In genomic region chr15:52678468-52679231, GRCh38 we compare ENCODE assay signal across 1 cellular context.
A peak's percentile ranks its signal among the peaks of the same experiment; 100 is the strongest.
TF ChIP-seq lines count a peak whose summit lies in the region.

No MANE protein-coding gene starts in this region.

TF ChIP-seq in HepG2, 621 proteins besides CTCF, POLR2A, EP300 and RAD21 (continued from another document and continues in another):
- peak; percentile 70; the same call in 1 of the 2 replicates for TF ChIP-seq ZNF280D (CRISPR knock-in tag; IDR thresholded peaks at IDR 0.05)
- 0 out of 2 replicates have a peak, but pooled peaks have one; percentile 21 for TF ChIP-seq FLYWCH1 (CRISPR knock-in tag; IDR thresholded peaks at IDR 0.05)
- peak; percentile 54; the same call in 1 of the 2 replicates for TF ChIP-seq KMT2B (CRISPR knock-in tag; IDR thresholded peaks at IDR 0.05)
- peak; percentile 82; the same call in 1 of the 2 replicates for TF ChIP-seq ZNF446 (CRISPR knock-in tag; IDR thresholded peaks at IDR 0.05)
- TF ChIP-seq, protein P1, sequence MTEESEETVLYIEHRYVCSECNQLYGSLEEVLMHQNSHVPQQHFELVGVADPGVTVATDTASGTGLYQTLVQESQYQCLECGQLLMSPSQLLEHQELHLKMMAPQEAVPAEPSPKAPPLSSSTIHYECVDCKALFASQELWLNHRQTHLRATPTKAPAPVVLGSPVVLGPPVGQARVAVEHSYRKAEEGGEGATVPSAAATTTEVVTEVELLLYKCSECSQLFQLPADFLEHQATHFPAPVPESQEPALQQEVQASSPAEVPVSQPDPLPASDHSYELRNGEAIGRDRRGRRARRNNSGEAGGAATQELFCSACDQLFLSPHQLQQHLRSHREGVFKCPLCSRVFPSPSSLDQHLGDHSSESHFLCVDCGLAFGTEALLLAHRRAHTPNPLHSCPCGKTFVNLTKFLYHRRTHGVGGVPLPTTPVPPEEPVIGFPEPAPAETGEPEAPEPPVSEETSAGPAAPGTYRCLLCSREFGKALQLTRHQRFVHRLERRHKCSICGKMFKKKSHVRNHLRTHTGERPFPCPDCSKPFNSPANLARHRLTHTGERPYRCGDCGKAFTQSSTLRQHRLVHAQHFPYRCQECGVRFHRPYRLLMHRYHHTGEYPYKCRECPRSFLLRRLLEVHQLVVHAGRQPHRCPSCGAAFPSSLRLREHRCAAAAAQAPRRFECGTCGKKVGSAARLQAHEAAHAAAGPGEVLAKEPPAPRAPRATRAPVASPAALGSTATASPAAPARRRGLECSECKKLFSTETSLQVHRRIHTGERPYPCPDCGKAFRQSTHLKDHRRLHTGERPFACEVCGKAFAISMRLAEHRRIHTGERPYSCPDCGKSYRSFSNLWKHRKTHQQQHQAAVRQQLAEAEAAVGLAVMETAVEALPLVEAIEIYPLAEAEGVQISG (CRISPR knock-in tag; IDR thresholded peaks at IDR 0.05), result peak; percentile 60; the same call in 1 of the 2 replicates
- TF ChIP-seq ETS1 (CRISPR knock-in tag; IDR thresholded peaks at IDR 0.05), result no peak
- 0 out of 2 replicates have a peak, but pooled peaks have one; percentile 63 for TF ChIP-seq NCOA1 (CRISPR knock-in tag; IDR thresholded peaks at IDR 0.05)
- peak; percentile 83 for TF ChIP-seq PHF21A (CRISPR knock-in tag; IDR thresholded peaks at IDR 0.05)
- peak; percentile 76; the same call in 1 of the 2 replicates for TF ChIP-seq ZFP36L1 (CRISPR knock-in tag; IDR thresholded peaks at IDR 0.05)
- TF ChIP-seq, protein P2, sequence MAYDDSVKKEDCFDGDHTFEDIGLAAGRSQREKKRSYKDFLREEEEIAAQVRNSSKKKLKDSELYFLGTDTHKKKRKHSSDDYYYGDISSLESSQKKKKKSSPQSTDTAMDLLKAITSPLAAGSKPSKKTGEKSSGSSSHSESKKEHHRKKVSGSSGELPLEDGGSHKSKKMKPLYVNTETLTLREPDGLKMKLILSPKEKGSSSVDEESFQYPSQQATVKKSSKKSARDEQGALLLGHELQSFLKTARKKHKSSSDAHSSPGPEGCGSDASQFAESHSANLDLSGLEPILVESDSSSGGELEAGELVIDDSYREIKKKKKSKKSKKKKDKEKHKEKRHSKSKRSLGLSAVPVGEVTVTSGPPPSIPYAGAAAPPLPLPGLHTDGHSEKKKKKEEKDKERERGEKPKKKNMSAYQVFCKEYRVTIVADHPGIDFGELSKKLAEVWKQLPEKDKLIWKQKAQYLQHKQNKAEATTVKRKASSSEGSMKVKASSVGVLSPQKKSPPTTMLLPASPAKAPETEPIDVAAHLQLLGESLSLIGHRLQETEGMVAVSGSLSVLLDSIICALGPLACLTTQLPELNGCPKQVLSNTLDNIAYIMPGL (CRISPR knock-in tag; IDR thresholded peaks at IDR 0.05; ENCODE audit: borderline replicate concordance in 1 of 2, low read depth in 1 of 2), result peak in 1 of 2 experiments; percentile 60; a peak in 2 of 4 replicates
- TF ChIP-seq, protein P3, sequence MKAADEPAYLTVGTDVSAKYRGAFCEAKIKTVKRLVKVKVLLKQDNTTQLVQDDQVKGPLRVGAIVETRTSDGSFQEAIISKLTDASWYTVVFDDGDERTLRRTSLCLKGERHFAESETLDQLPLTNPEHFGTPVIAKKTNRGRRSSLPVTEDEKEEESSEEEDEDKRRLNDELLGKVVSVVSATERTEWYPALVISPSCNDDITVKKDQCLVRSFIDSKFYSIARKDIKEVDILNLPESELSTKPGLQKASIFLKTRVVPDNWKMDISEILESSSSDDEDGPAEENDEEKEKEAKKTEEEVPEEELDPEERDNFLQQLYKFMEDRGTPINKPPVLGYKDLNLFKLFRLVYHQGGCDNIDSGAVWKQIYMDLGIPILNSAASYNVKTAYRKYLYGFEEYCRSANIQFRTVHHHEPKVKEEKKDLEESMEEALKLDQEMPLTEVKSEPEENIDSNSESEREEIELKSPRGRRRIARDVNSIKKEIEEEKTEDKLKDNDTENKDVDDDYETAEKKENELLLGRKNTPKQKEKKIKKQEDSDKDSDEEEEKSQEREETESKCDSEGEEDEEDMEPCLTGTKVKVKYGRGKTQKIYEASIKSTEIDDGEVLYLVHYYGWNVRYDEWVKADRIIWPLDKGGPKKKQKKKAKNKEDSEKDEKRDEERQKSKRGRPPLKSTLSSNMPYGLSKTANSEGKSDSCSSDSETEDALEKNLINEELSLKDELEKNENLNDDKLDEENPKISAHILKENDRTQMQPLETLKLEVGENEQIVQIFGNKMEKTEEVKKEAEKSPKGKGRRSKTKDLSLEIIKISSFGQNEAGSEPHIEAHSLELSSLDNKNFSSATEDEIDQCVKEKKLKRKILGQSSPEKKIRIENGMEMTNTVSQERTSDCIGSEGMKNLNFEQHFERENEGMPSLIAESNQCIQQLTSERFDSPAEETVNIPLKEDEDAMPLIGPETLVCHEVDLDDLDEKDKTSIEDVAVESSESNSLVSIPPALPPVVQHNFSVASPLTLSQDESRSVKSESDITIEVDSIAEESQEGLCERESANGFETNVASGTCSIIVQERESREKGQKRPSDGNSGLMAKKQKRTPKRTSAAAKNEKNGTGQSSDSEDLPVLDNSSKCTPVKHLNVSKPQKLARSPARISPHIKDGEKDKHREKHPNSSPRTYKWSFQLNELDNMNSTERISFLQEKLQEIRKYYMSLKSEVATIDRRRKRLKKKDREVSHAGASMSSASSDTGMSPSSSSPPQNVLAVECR (CRISPR knock-in tag; IDR thresholded peaks at IDR 0.05; ENCODE audit: borderline replicate concordance), result peak; percentile 89
- TF ChIP-seq SIX1 (CRISPR knock-in tag; IDR thresholded peaks at IDR 0.05; ENCODE audit: borderline replicate concordance), result peak; percentile 92
- peak; percentile 32; the same call in 1 of the 2 replicates for TF ChIP-seq ZNF790 (CRISPR knock-in tag; IDR thresholded peaks at IDR 0.05; ENCODE audit: borderline replicate concordance)
- 0 out of 3 replicates have a peak, but pooled peaks have one; percentile 6 for TF ChIP-seq MXI1 (IDR thresholded peaks at IDR 0.05; ENCODE audit: borderline replicate concordance, low read depth, low read length)
- 0 out of 2 replicates have a peak, but pooled peaks have one; percentile 20 for TF ChIP-seq ZNF350 (CRISPR knock-in tag; IDR thresholded peaks at IDR 0.05; ENCODE audit: borderline replicate concordance, low read depth)
- 0 out of 2 replicates have a peak, but pooled peaks have one; percentile 61 for TF ChIP-seq POGZ (CRISPR knock-in tag; IDR thresholded peaks at IDR 0.05)
- peak; percentile 90 for TF ChIP-seq RXRA (CRISPR knock-in tag; IDR thresholded peaks at IDR 0.05)
- TF ChIP-seq, protein P4, sequence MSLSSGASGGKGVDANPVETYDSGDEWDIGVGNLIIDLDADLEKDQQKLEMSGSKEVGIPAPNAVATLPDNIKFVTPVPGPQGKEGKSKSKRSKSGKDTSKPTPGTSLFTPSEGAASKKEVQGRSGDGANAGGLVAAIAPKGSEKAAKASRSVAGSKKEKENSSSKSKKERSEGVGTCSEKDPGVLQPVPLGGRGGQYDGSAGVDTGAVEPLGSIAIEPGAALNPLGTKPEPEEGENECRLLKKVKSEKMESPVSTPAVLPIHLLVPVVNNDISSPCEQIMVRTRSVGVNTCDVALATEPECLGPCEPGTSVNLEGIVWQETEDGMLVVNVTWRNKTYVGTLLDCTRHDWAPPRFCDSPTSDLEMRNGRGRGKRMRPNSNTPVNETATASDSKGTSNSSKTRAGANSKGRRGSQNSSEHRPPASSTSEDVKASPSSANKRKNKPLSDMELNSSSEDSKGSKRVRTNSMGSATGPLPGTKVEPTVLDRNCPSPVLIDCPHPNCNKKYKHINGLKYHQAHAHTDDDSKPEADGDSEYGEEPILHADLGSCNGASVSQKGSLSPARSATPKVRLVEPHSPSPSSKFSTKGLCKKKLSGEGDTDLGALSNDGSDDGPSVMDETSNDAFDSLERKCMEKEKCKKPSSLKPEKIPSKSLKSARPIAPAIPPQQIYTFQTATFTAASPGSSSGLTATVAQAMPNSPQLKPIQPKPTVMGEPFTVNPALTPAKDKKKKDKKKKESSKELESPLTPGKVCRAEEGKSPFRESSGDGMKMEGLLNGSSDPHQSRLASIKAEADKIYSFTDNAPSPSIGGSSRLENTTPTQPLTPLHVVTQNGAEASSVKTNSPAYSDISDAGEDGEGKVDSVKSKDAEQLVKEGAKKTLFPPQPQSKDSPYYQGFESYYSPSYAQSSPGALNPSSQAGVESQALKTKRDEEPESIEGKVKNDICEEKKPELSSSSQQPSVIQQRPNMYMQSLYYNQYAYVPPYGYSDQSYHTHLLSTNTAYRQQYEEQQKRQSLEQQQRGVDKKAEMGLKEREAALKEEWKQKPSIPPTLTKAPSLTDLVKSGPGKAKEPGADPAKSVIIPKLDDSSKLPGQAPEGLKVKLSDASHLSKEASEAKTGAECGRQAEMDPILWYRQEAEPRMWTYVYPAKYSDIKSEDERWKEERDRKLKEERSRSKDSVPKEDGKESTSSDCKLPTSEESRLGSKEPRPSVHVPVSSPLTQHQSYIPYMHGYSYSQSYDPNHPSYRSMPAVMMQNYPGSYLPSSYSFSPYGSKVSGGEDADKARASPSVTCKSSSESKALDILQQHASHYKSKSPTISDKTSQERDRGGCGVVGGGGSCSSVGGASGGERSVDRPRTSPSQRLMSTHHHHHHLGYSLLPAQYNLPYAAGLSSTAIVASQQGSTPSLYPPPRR (CRISPR knock-in tag; IDR thresholded peaks at IDR 0.05; ENCODE audit: borderline replicate concordance), result peak; percentile 56; the same call in 1 of the 2 replicates
- TF ChIP-seq TRIM24 (CRISPR knock-in tag; IDR thresholded peaks at IDR 0.05), result no peak
- TF ChIP-seq ZNF317 (CRISPR knock-in tag; IDR thresholded peaks at IDR 0.05), result peak; percentile 69
- peak; percentile 46; the same call in 1 of the 2 replicates for TF ChIP-seq SIX4 (CRISPR knock-in tag; IDR thresholded peaks at IDR 0.05)
- TF ChIP-seq AHDC1 (CRISPR knock-in tag; IDR thresholded peaks at IDR 0.05; ENCODE audit: borderline replicate concordance), result peak; percentile 60; the same call in 1 of the 2 replicates
- peak; percentile 39; the same call in 1 of the 2 replicates for TF ChIP-seq FOXK2 (IDR thresholded peaks at IDR 0.05)
- peak; percentile 51 for TF ChIP-seq ZNF292 (CRISPR knock-in tag; IDR thresholded peaks at IDR 0.05; ENCODE audit: borderline replicate concordance, low read depth)
- no peak for TF ChIP-seq NONO (IDR thresholded peaks at IDR 0.05)
- 0 out of 2 replicates have a peak, but pooled peaks have one; percentile 52 for TF ChIP-seq NONO (CRISPR knock-in tag; conservative IDR thresholded peaks at IDR 0.05)
- TF ChIP-seq SNAPC2 (CRISPR knock-in tag; IDR thresholded peaks at IDR 0.05), result no peak
- peak; percentile 80; the same call in 1 of the 2 replicates for TF ChIP-seq ZNF672 (CRISPR knock-in tag; IDR thresholded peaks at IDR 0.05)
- TF ChIP-seq KAT8 (CRISPR knock-in tag; IDR thresholded peaks at IDR 0.05), result 0 out of 2 replicates have a peak, but pooled peaks have one; percentile 20
- TF ChIP-seq ZNF441 (CRISPR knock-in tag; IDR thresholded peaks at IDR 0.05; ENCODE audit: borderline replicate concordance), result 0 out of 2 replicates have a peak, but pooled peaks have one; percentile 29
